1 cellular context compared by ENCODE assay signal in genomic region chr15:41945701-41946100, GRCh38.
TF ChIP-seq lines count a peak whose summit lies in the region.

No MANE protein-coding gene starts in this region.

TF ChIP-seq in IMR-90, 13 proteins besides CTCF, POLR2A, EP300 and RAD21:
- no peak for TF ChIP-seq CHD1 (IDR thresholded peaks at IDR 0.05; ENCODE audit: low read depth, low read length)
